ENCODE assay signal across 8 cellular contexts in genomic region chr5:134245101-134245604, GRCh38. TPM values are rescaled to one million over a fixed set of nuclear protein-coding genes. Genes with fewer than 3 reads are reported as not detected.
DNase-seq lines count a peak whose midpoint lies in the region; ATAC-seq and TF ChIP-seq lines count a peak whose summit lies in the region.

No MANE protein-coding gene starts in this region.

- ATAC-seq in left ventricle myocardium superior (peak; percentile 26), sciatic nerve (peak; percentile 40), HG03457 (IDR thresholded peaks at IDR 0.05; ENCODE audit: unreplicated experiment) (no peak)

- no peaks in the 10 kb centered on the region for H3K4me1 Mint-ChIP-seq in activated naive CD8-positive, alpha-beta T cell treated with anti-CD3 and anti-CD28 coated beads for 36 hours

- intact Hi-C loops in left ventricle myocardium superior (cut with micrococcal nuclease) (no loop called here), sciatic nerve (cut with DNase I) (no loop called here)

- no peak overlapping the region for H3K4me3 Mint-ChIP-seq in activated naive CD8-positive, alpha-beta T cell treated with anti-CD3 and anti-CD28 coated beads for 36 hours

- peak; percentile 31 for DNase-seq in adipocyte (ENCODE audit: low read depth)
- DNase-seq in left ventricle myocardium superior: peak; percentile 50
- DNase-seq in sciatic nerve (ENCODE audit: low spot score): no peak
- no peak for DNase-seq in activated naive CD8-positive, alpha-beta T cell treated with anti-CD3 and anti-CD28 coated beads for 36 hours
- DNase-seq in RKO (ENCODE audit: low spot score): no peak
- no peak for DNase-seq in NCI-H1436 (lab: John Stamatoyannopoulos, UW)

- H3K27ac Mint-ChIP-seq in activated naive CD8-positive, alpha-beta T cell treated with anti-CD3 and anti-CD28 coated beads for 36 hours: no peak overlapping the region

- no peaks in the 10 kb centered on the region for H3K36me3 Mint-ChIP-seq in activated naive CD8-positive, alpha-beta T cell treated with anti-CD3 and anti-CD28 coated beads for 36 hours

- no peak overlapping the region for H3K27ac ChIP-seq in HEK293 (ENCODE audit: extremely low read depth, low read depth, low read length)

- no peak overlapping the region for H3K4me3 ChIP-seq in HEK293 (ENCODE audit: low read depth, low read length)
- peak overlapping the region; percentile 24 for H3K4me3 ChIP-seq in adipocyte (ENCODE audit: low read length)

- H3K9me3 ChIP-seq in HEK293 (ENCODE audit: control insufficient read depth, insufficient read depth, low read depth, low read length): no peaks in the 10 kb centered on the region
- no peaks in the 10 kb centered on the region for H3K9me3 ChIP-seq in adipocyte (ENCODE audit: control insufficient read depth, low read length)

- no peak overlapping the region for H3K9ac ChIP-seq in adipocyte (ENCODE audit: low read length)

- H3K36me3 ChIP-seq in HEK293 (ENCODE audit: control insufficient read depth in 2 of 2, insufficient read depth in 1 of 2, low read length in 2 of 2) (no peaks in the 10 kb centered on the region), adipocyte (ENCODE audit: control insufficient read depth, insufficient read depth, low read length, severe bottlenecking) (no peaks in the 10 kb centered on the region)

- POLR2A ChIA-PET in HEK293 (lab: Yijun Ruan, JAX): interaction anchor here (0.7 to 4.9 kb wide), 6 partner anchors 9 to 69 kb away, joined by 3 to 47 read pairs (median 3); partner anchors contain the start of gene PPP2CA

- H3K27me3 Mint-ChIP-seq in activated naive CD8-positive, alpha-beta T cell treated with anti-CD3 and anti-CD28 coated beads for 36 hours: peaks cover 4% of the 10 kb centered on the region

- H3K27me3 ChIP-seq in adipocyte (replicated peaks; ENCODE audit: control insufficient read depth, insufficient read depth, low read length): no peaks in the 10 kb centered on the region

- no peak for TF ChIP-seq CTCF in HEK293 (tag by site-specific recombination; IDR thresholded peaks at IDR 0.05)

- H3K4me1 ChIP-seq in HEK293 (ENCODE audit: control insufficient read depth, insufficient read depth, low read length): peaks cover 3% of the 10 kb centered on the region; the same call in 1 of the 2 replicates
- peaks cover 37% of the 10 kb centered on the region for H3K4me1 ChIP-seq in adipocyte (ENCODE audit: control insufficient read depth, insufficient read depth, low read length)

- H3K9me3 Mint-ChIP-seq in activated naive CD8-positive, alpha-beta T cell treated with anti-CD3 and anti-CD28 coated beads for 36 hours: no peaks in the 10 kb centered on the region

- CTCF ChIA-PET in HEK293 (lab: Yijun Ruan, JAX): interaction anchor here (1.0 to 2.5 kb wide), 2 partner anchors 45 to 959 kb away, joined by 3 to 6 read pairs; no protein-coding TSS in a partner anchor

TF ChIP-seq in HEK293, 187 proteins besides CTCF, POLR2A, EP300 and RAD21:
- TF ChIP-seq ZNF302 (tag by site-specific recombination; IDR thresholded peaks at IDR 0.05; ENCODE audit: low read depth): no peak
- TF ChIP-seq GLIS1 (tag by site-specific recombination; IDR thresholded peaks at IDR 0.05): peak; percentile 85
- peak; percentile 73 for TF ChIP-seq ZBTB17 (tag by site-specific recombination; IDR thresholded peaks at IDR 0.05)
- TF ChIP-seq ZNF19 (tag by site-specific recombination; IDR thresholded peaks at IDR 0.05; ENCODE audit: low read depth): no peak
- TF ChIP-seq ZNF335 (tag by site-specific recombination; conservative IDR thresholded peaks at IDR 0.05): 0 out of 2 replicates have a peak, but pooled peaks have one; percentile 22
- TF ChIP-seq GLIS2 (tag by site-specific recombination; IDR thresholded peaks at IDR 0.05): peak; percentile 11; the same call in 1 of the 2 replicates
- TF ChIP-seq ZNF600 (tag by site-specific recombination; IDR thresholded peaks at IDR 0.05): peak; percentile 100
- peak; percentile 90 for TF ChIP-seq ZIC2 (tag by site-specific recombination; IDR thresholded peaks at IDR 0.05)
- TF ChIP-seq ZNF366 (tag by site-specific recombination; conservative IDR thresholded peaks at IDR 0.05): peak; percentile 37; the same call in 1 of the 2 replicates

RNA-seq across cellular contexts. Expression of gene PPP2CA, which starts 19.3 kb away (rescaled TPM):
- total RNA-seq in left ventricle myocardium superior (143 TPM), sciatic nerve (100 TPM)
- total RNA-seq in activated naive CD8-positive, alpha-beta T cell treated with anti-CD3 and anti-CD28 coated beads for 36 hours: 100 to 1,000 TPM; 183 to 193 TPM

Comparison
In these comparisons a context has a peak if more than half of its experiments do, and no peak if none do; other contexts are left out.
1. DNase-seq: peak in adipocyte (single experiment) and left ventricle myocardium superior (single experiment); none in sciatic nerve (single experiment), activated naive CD8-positive, alpha-beta T cell treated with anti-CD3 and anti-CD28 coated beads for 36 hours (single experiment), RKO (single experiment) and NCI-H1436 (single experiment).